17 cellular contexts compared by ENCODE assay signal in the genomic region with DNA sequence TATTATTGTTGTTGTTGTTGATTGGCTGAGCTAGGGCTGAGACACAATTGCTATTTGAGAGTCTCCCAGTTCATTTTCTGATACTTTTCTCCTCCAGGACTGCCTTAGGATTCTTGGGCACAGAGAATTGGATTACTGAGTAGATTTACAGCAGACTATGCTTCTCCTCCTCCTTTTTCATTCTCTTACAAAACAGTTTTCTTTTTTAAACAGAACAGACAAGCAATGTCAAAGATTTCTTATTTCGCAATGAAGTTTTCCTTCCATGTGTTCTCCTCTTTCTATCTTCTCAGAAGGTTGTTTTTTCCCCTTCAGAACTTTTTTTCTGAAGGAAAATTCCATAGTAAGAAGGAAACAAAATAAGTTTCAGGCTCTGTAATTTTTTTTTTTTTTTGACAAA. TPM values are rescaled to one million over a fixed set of nuclear protein-coding genes. Genes with fewer than 3 reads are reported as not detected.
"Had no signal": no experiment of that assay in that cellular context is flagged by ENCODE, and none has a peak within 500 bp of the region (broad histone marks: within the 10 kb centered on the region; RNA-seq: fewer than 3 reads in every experiment).

No MANE protein-coding gene starts in this region.

- H3K27ac ChIP-seq: ascending aorta had no signal

- FAIRE-seq: colon had no signal

- H3K36me3 ChIP-seq: ascending aorta, prostate gland, sigmoid colon had no signal

- H3K27me3 ChIP-seq: ascending aorta, sigmoid colon had no signal

- H3K9me3 ChIP-seq: ascending aorta, prostate gland, sigmoid colon had no signal

- DNase-seq: activated CD4-positive, alpha-beta T cell treated with anti-CD3 and anti-CD28 coated beads, Interleukin-2, amount 50 U/mL, for 48 hours; activated CD4-positive, CD25-positive, alpha-beta regulatory T cell treated with anti-CD3 and anti-CD28 coated beads, Interleukin-2, amount 50 U/mL, for 72 hours; activated CD8-positive, alpha-beta memory T cell treated with anti-CD3 and anti-CD28 coated beads, Interleukin-2, amount 10 ng/mL, durations not matched to agents 7 days and 5 days; activated gamma-delta T cell; activated naive CD8-positive, alpha-beta T cell treated with anti-CD3 and anti-CD28 coated beads for 36 hours; activated T-cell treated with anti-CD3 and anti-CD28 coated beads, Interleukin-2, amount 50 U/mL, for 4 hours; glutamatergic neuron; immature natural killer cell; nucleus accumbens; sigmoid colon; stimulated activated CD4-positive, alpha-beta T cell treated with anti-CD3 and anti-CD28 coated beads, Interleukin-4, amount 100 ng/mL, for 1 hour; stimulated activated CD8-positive, alpha-beta memory T cell treated with anti-CD3 and anti-CD28 coated beads, Interleukin-4, amount 100 ng/mL, for 48 hours; stimulated activated naive CD8-positive, alpha-beta T cell treated with anti-CD3 and anti-CD28 coated beads, Interleukin-15, Interleukin-2, amounts not matched to agents 100 U/mL and 50 U/mL, for 24 hours had no signal

- H3K4me1 ChIP-seq: ascending aorta, prostate gland had no signal

- ATAC-seq: activated CD8-positive, alpha-beta memory T cell treated with anti-CD3 and anti-CD28 coated beads, Interleukin-2, amount 10 ng/mL, durations not matched to agents 7 days and 5 days; activated T-cell treated with anti-CD3 and anti-CD28 coated beads, Interleukin-2, amount 50 U/mL, for 4 hours; natural killer cell treated with Interleukin-12 subunit alpha and Interleukin-12 subunit beta and Interleukin-15 and Interleukin-18, amount 100 ng/mL, for 72 hours; stimulated activated naive CD8-positive, alpha-beta T cell treated with anti-CD3 and anti-CD28 coated beads, Interleukin-15, Interleukin-2, amounts not matched to agents 100 U/mL and 50 U/mL, for 24 hours had no signal

- H3K4me3 ChIP-seq: ascending aorta, prostate gland, sigmoid colon had no signal

RNA-seq across cellular contexts. Expression of a gene that starts 19.8 kb away (rescaled TPM):
- total RNA-seq: activated CD8-positive, alpha-beta memory T cell treated with anti-CD3 and anti-CD28 coated beads, Interleukin-2, amount 10 ng/mL, durations not matched to agents 7 days and 5 days; natural killer cell treated with Interleukin-12 subunit alpha and Interleukin-12 subunit beta and Interleukin-15 and Interleukin-18, amount 100 ng/mL, for 72 hours had no signal
- polyA plus RNA-seq: immature natural killer cell had no signal
